In genomic region chr3:102053375-102053989, GRCh38 we compare ENCODE assay signal across 1 cellular context.
TF ChIP-seq lines count a peak whose summit lies in the region.

No MANE protein-coding gene starts in this region.

TF ChIP-seq in A549, 52 proteins besides CTCF, POLR2A, EP300 and RAD21 (continued from another document):
- TF ChIP-seq MYC (IDR thresholded peaks at IDR 0.05; ENCODE audit: borderline replicate concordance, low read length): no peak
- TF ChIP-seq PBX3 (IDR thresholded peaks at IDR 0.05): no peak
- no peak for TF ChIP-seq MAFK (IDR thresholded peaks at IDR 0.05; ENCODE audit: partially characterized antibody)
- no peak for TF ChIP-seq HOXA7 (CRISPR knock-in tag; IDR thresholded peaks at IDR 0.05)
- no peak for TF ChIP-seq CHD2 (IDR thresholded peaks at IDR 0.05; ENCODE audit: low read length, partially characterized antibody)
- no peak for TF ChIP-seq EHMT2 (IDR thresholded peaks at IDR 0.05; ENCODE audit: low read depth)
- no peak for TF ChIP-seq ZFP36 (IDR thresholded peaks at IDR 0.05; ENCODE audit: borderline replicate concordance, partially characterized antibody)
- no peak for TF ChIP-seq JUN (IDR thresholded peaks at IDR 0.05)
- no peak for TF ChIP-seq TFCP2L1 (CRISPR knock-in tag; IDR thresholded peaks at IDR 0.05)
- TF ChIP-seq FOSL2 (IDR thresholded peaks at IDR 0.05): no peak; the same call in 1 of the 2 replicates
- peak; percentile 81 for TF ChIP-seq FOSL2 (CRISPR knock-in tag; IDR thresholded peaks at IDR 0.05)
- no peak for TF ChIP-seq ATOH8 (CRISPR knock-in tag; IDR thresholded peaks at IDR 0.05; ENCODE audit: low read depth)
- TF ChIP-seq, protein P1, sequence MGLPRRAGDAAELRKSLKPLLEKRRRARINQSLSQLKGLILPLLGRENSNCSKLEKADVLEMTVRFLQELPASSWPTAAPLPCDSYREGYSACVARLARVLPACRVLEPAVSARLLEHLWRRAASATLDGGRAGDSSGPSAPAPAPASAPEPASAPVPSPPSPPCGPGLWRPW (IDR thresholded peaks at IDR 0.05): no peak
TF ChIP-seq in A549: peak in this region for 3.
